23 cellular contexts compared by ENCODE assay signal in the genomic region with DNA sequence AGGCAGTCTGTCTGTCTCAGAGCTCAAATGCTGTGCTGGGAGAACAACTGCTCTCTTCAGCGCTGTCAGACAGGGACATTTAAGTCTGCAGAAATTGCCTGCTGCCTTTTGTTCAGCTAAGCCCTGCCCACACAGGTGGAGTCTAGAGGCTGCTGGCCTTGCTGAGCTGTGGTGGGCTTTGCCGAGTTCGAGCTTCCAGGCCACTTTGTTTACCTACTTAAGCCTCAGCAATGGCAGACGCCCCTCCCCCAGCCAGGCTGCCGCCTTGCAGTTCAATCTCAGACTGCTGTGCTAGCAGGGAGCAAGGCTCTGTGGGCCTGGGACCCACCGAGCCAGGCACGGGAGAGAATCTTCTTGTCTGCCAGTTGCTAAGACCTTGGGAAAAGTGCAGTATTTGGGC.
"Had no signal": no experiment of that assay in that cellular context is flagged by ENCODE, and none has a peak within 500 bp of the region (broad histone marks: within the 10 kb centered on the region; RNA-seq: fewer than 3 reads in every experiment).

No MANE protein-coding gene starts in this region.

- H3K4me3 ChIP-seq: K562, PC-9, Peyer's patch, SJSA1, SK-N-MC had no signal

- H3K27ac Mint-ChIP-seq: IgD-negative memory B cell had no signal

- H3K9ac ChIP-seq: KMS-11 had no signal

- H3K4me1 ChIP-seq: Peyer's patch, SJSA1 had no signal

- H3K9me3 ChIP-seq: Peyer's patch, SJSA1 had no signal

- H3K9me3 Mint-ChIP-seq: IgD-negative memory B cell had no signal

- H3K27me3 Mint-ChIP-seq: IgD-negative memory B cell had no signal

- FAIRE-seq: K562 had no signal

- H3K36me3 ChIP-seq: SJSA1 had no signal

- DNase-seq: MV-4-11, NCI-H1048, NCI-H1105, NCI-H1417, NCI-H146, NCI-H1694 treated with DMSO at 0.1 percent for 48 hours, NCI-H1930, NCI-H2081, NCI-H2171 treated with DMSO at 0.1 percent for 48 hours, NCI-H345, NCI-H446 treated with DMSO at 0.1 percent for 48 hours, NCI-H510A treated with DMSO at 0.1 percent for 48 hours, NCI-H526, OCI-M1, PC-9, Peyer's patch, Right ventricle myocardium superior, SIG-M5 had no signal

- H3K27ac ChIP-seq: KMS-11, PC-9, Peyer's patch, SJSA1, SK-N-MC had no signal

- H3K27me3 ChIP-seq: Peyer's patch, SJSA1 had no signal

- H3K4me3 Mint-ChIP-seq: IgD-negative memory B cell had no signal

- H2AFZ ChIP-seq: PC-9 had no signal

- ATAC-seq: K562 had no signal

- H3K4me2 ChIP-seq: KMS-11, PC-9 had no signal
